28 cellular contexts compared by ENCODE assay signal in the genomic region with DNA sequence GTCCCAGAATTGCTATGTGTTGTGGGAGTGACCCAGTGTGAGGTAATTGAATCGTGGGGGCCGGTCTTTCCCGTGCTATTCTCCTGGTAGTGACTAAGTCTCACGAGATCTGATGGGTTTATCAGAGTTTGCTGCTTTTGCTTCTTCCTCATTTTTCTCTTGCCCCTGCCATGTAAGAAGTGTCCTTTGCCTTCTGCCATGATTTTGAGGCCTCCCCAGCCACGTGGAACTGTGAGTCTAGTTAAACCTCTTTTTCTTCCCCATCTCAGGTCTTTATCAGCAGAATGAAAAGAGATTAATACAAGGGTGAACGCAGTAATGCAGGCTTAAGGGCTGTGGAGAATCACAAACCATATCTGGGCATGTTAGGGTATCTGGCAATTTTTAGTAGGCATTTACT.
DNase-seq lines count a peak whose midpoint lies in the region; ATAC-seq and TF ChIP-seq lines count a peak whose summit lies in the region.
"Had no signal": no experiment of that assay in that cellular context is flagged by ENCODE, and none has a peak within 500 bp of the region (broad histone marks: within the 10 kb centered on the region; RNA-seq: fewer than 3 reads in every experiment).

No MANE protein-coding gene starts in this region.

- H3K4me3 ChIP-seq in LNCaP clone FGC (ENCODE audit: low read depth, low read length) (peak overlapping the region; percentile 46), testis (peak overlapping the region; percentile 12 to 39), neuronal stem cell (ENCODE audit: low read length in 2 of 2) (no peak overlapping the region), GM23338 (no peak overlapping the region)
- H3K4me3 ChIP-seq: A549; BLaER1 treated with 17β-estradiol and CSF1 and Interleukin-3, amounts not matched to agents 10 nM and 100 nM; GM12878 had no signal

- H3F3A ChIP-seq in GM23338 (replicated peaks; ENCODE audit: low read depth): no peaks in the 10 kb centered on the region

- ATAC-seq in GM23338: no peak
- no peak for ATAC-seq in activated T-helper 17 cell treated with anti-CD3 and anti-CD28 coated beads, Interleukin-2, amount 50 U/mL, for 72 hours (replicated peaks)
- ATAC-seq: A549, GM12878, HCT116, Panc1 had no signal

- H2AFZ ChIP-seq in neuronal stem cell (ENCODE audit: low read length) (no peak overlapping the region), GM23338 (no peak overlapping the region)

- TF ChIP-seq CTCF in LNCaP clone FGC (IDR thresholded peaks at IDR 0.05; ENCODE audit: control insufficient read depth, extremely low read depth, insufficient read depth): no peak
- TF ChIP-seq CTCF in testis (IDR thresholded peaks at IDR 0.05): no peak
- no peak for TF ChIP-seq CTCF in GM23338 (conservative IDR thresholded peaks at IDR 0.05; ENCODE audit: low read depth in 2 of 2)

- H2BK15ac ChIP-seq in neuronal stem cell (ENCODE audit: low read length): no peak overlapping the region

- no peak overlapping the region for H2AK5ac ChIP-seq in neuronal stem cell (ENCODE audit: low read depth, low read length)

- no peak overlapping the region for H3K4me2 ChIP-seq in neuronal stem cell (ENCODE audit: insufficient read depth, low read length, poor library complexity, severe bottlenecking)
- H3K4me2 ChIP-seq in GM23338: no peak overlapping the region
- H3K4me2 ChIP-seq: A549; BLaER1 treated with 17β-estradiol and CSF1 and Interleukin-3, amounts not matched to agents 10 nM and 100 nM had no signal

- WGBS in testis, 2 donors: 57 to 60% methylated on average over 6 of the region's 6 CpGs
- WGBS in neuronal stem cell (ENCODE audit: extremely low coverage in 2 of 2, insufficient read length in 2 of 2, insufficient replicate concordance in 1 of 2), 2 donors: no CpG with 5 or more reads among the region's 6 CpGs

- H3K4me1 ChIP-seq in testis (peaks cover 3% of the 10 kb centered on the region), neuronal stem cell (ENCODE audit: control insufficient read depth in 2 of 2, insufficient read depth in 1 of 2, low read depth in 1 of 2, low read length in 2 of 2) (no peaks in the 10 kb centered on the region), GM23338 (ENCODE audit: insufficient read depth) (no peaks in the 10 kb centered on the region)
- H3K4me1 ChIP-seq: A549; BLaER1 treated with 17β-estradiol and CSF1 and Interleukin-3, amounts not matched to agents 10 nM and 100 nM; Caco-2 had no signal

- H3K27ac Mint-ChIP-seq in GM23338: no peak overlapping the region
- no peak overlapping the region for H3K27ac Mint-ChIP-seq in activated T-helper 17 cell treated with anti-CD3 and anti-CD28 coated beads, Interleukin-2, amount 50 U/mL, for 72 hours
- H3K27ac Mint-ChIP-seq: CD4-positive, alpha-beta memory T cell; IgD-negative memory B cell had no signal

- peak; percentile 4 for DNase-seq in A172 (ENCODE audit: low spot score)
- DNase-seq in LNCaP clone FGC (ENCODE audit: low read depth): no peak
- DNase-seq in amniotic epithelial cell (ENCODE audit: low read depth): peak; percentile 9
- DNase-seq in testis: no peak
- no peak for DNase-seq in neuronal stem cell (ENCODE audit: low spot score)
- DNase-seq in GM23338 (ENCODE audit: low spot score): no peak
- DNase-seq: AML-193; Caco-2; CD4-positive, alpha-beta memory T cell; DMS 273 treated with DMSO at 0.1 percent for 48 hours; DMS79; EL; GDM1; NCI-H1105; NCI-H146; NCI-H1930; NCI-H2107; NCI-H446; NCI-H524 treated with DMSO at 0.1 percent for 48 hours; NCI-H774; SHP77 treated with DMSO at 0.1 percent for 48 hours had no signal

- H3K4me1 Mint-ChIP-seq in GM23338: no peaks in the 10 kb centered on the region
- H3K4me1 Mint-ChIP-seq in activated T-helper 17 cell treated with anti-CD3 and anti-CD28 coated beads, Interleukin-2, amount 50 U/mL, for 72 hours: no peaks in the 10 kb centered on the region
- H3K4me1 Mint-ChIP-seq: CD4-positive, alpha-beta memory T cell; IgD-negative memory B cell had no signal

- no peaks in the 10 kb centered on the region; the same call in 2 of the 3 replicates for H3K9me3 Mint-ChIP-seq in GM23338
- H3K9me3 Mint-ChIP-seq in activated T-helper 17 cell treated with anti-CD3 and anti-CD28 coated beads, Interleukin-2, amount 50 U/mL, for 72 hours: peaks cover under 1% of the 10 kb centered on the region

- H2BK12ac ChIP-seq in neuronal stem cell (ENCODE audit: low read length): no peak overlapping the region

- no peaks in the 10 kb centered on the region for H3K36me3 Mint-ChIP-seq in GM23338 (ENCODE audit: low read depth)
- H3K36me3 Mint-ChIP-seq in activated T-helper 17 cell treated with anti-CD3 and anti-CD28 coated beads, Interleukin-2, amount 50 U/mL, for 72 hours (ENCODE audit: low read depth): no peaks in the 10 kb centered on the region
- H3K36me3 Mint-ChIP-seq: CD4-positive, alpha-beta memory T cell; IgD-negative memory B cell had no signal

- H3K4me3 Mint-ChIP-seq in GM23338: no peak overlapping the region
- H3K4me3 Mint-ChIP-seq in activated T-helper 17 cell treated with anti-CD3 and anti-CD28 coated beads, Interleukin-2, amount 50 U/mL, for 72 hours: no peak overlapping the region
- H3K4me3 Mint-ChIP-seq: CD4-positive, alpha-beta memory T cell; IgD-negative memory B cell had no signal

- H2BK5ac ChIP-seq in neuronal stem cell (ENCODE audit: low read length): no peak overlapping the region

- H4K8ac ChIP-seq in neuronal stem cell (ENCODE audit: low read depth, low read length): no peak overlapping the region

- H3K18ac ChIP-seq in neuronal stem cell (ENCODE audit: low read length): no peak overlapping the region

- TF ChIP-seq POLR2A in testis (IDR thresholded peaks at IDR 0.05): no peak

- H4K20me1 ChIP-seq in GM23338 (replicated peaks; ENCODE audit: insufficient read depth): no peaks in the 10 kb centered on the region
- H4K20me1 ChIP-seq: BLaER1 treated with 17β-estradiol and CSF1 and Interleukin-3, amounts not matched to agents 10 nM and 100 nM had no signal

- H3K9ac ChIP-seq in neuronal stem cell (ENCODE audit: low read depth, low read length, poor library complexity): no peak overlapping the region
- H3K9ac ChIP-seq: BLaER1 treated with 17β-estradiol and CSF1 and Interleukin-3, amounts not matched to agents 10 nM and 100 nM had no signal

- H4K91ac ChIP-seq in neuronal stem cell (ENCODE audit: low read depth, low read length, poor library complexity): no peak overlapping the region

- no peaks in the 10 kb centered on the region for H3K9me2 ChIP-seq in GM23338 (ENCODE audit: insufficient read depth)

- no peaks in the 10 kb centered on the region for H3K79me2 ChIP-seq in GM23338 (replicated peaks; ENCODE audit: insufficient read depth)

- H3K23ac ChIP-seq in neuronal stem cell (ENCODE audit: low read depth, low read length, poor library complexity): no peak overlapping the region

- no peak overlapping the region for H3K4ac ChIP-seq in neuronal stem cell (ENCODE audit: low read length)

- no peaks in the 10 kb centered on the region for H3K79me1 ChIP-seq in neuronal stem cell (ENCODE audit: low read depth, low read length)

- H2BK120ac ChIP-seq in neuronal stem cell (ENCODE audit: low read depth, low read length): no peak overlapping the region

- H3K27me3 ChIP-seq in testis (no peaks in the 10 kb centered on the region), neuronal stem cell (ENCODE audit: control insufficient read depth in 3 of 3, insufficient read depth in 3 of 3, low read depth in 1 of 3, low read length in 3 of 3) (no peaks in the 10 kb centered on the region), GM23338 (ENCODE audit: insufficient read depth) (no peaks in the 10 kb centered on the region)
- H3K27me3 ChIP-seq: BLaER1 treated with 17β-estradiol and CSF1 and Interleukin-3, amounts not matched to agents 10 nM and 100 nM had no signal

- H3K27ac ChIP-seq in testis (no peak overlapping the region), neuronal stem cell (replicated peaks; ENCODE audit: low read length) (no peak overlapping the region), GM23338 (ENCODE audit: low read depth) (no peak overlapping the region)
- H3K27ac ChIP-seq: A549; BLaER1 treated with 17β-estradiol and CSF1 and Interleukin-3, amounts not matched to agents 10 nM and 100 nM had no signal

- H3K36me3 ChIP-seq in testis (ENCODE audit: low read depth, missing control alignments) (no peaks in the 10 kb centered on the region), neuronal stem cell (replicated peaks in 1 of 2; ENCODE audit: control insufficient read depth in 2 of 2, insufficient read depth in 2 of 2, low read length in 2 of 2) (peaks cover 0 to 9% of the 10 kb centered on the region in 2 donors), GM23338 (ENCODE audit: insufficient read depth) (no peaks in the 10 kb centered on the region)
- H3K36me3 ChIP-seq: BLaER1 treated with 17β-estradiol and CSF1 and Interleukin-3, amounts not matched to agents 10 nM and 100 nM had no signal

- intact Hi-C loops in testis (cut with DNase I; ENCODE audit: low total_unique reads): no loop called here

- H3K9me3 ChIP-seq in testis: no peaks in the 10 kb centered on the region
- H3K9me3 ChIP-seq in neuronal stem cell (replicated peaks in 1 of 2; ENCODE audit: control insufficient read depth in 2 of 2, insufficient read depth in 1 of 2, low read depth in 1 of 2, low read length in 2 of 2): peaks cover 0 to 25% of the 10 kb centered on the region in 2 donors
- H3K9me3 ChIP-seq: A549; BLaER1 treated with 17β-estradiol and CSF1 and Interleukin-3, amounts not matched to agents 10 nM and 100 nM; Caco-2 had no signal

- H3K14ac ChIP-seq in neuronal stem cell (ENCODE audit: low read length): no peak overlapping the region

- no peaks in the 10 kb centered on the region for H3K27me3 Mint-ChIP-seq in GM23338 (ENCODE audit: insufficient read depth, low read depth, poor library complexity)
- H3K27me3 Mint-ChIP-seq in activated T-helper 17 cell treated with anti-CD3 and anti-CD28 coated beads, Interleukin-2, amount 50 U/mL, for 72 hours: peaks cover 3% of the 10 kb centered on the region
- H3K27me3 Mint-ChIP-seq: CD4-positive, alpha-beta memory T cell; IgD-negative memory B cell had no signal

TF ChIP-seq in GM23338, 12 proteins besides CTCF, POLR2A, EP300 and RAD21:
- TF ChIP-seq STAT1 (IDR thresholded peaks at IDR 0.05; ENCODE audit: unreplicated experiment): no peak
- TF ChIP-seq POLR2AphosphoS5 (IDR thresholded peaks at IDR 0.05; ENCODE audit: low read depth): no peak
- no peak for TF ChIP-seq EZH2 (IDR thresholded peaks at IDR 0.05; ENCODE audit: low read depth, unreplicated experiment)

Comparison
In these comparisons a context has a peak if more than half of its experiments do, and no peak if none do; other contexts are left out.
1. DNase-seq: peak in A172 (single experiment) and amniotic epithelial cell (single experiment); none in LNCaP clone FGC (single experiment), testis (single experiment), neuronal stem cell (single experiment) and GM23338 (single experiment).
2. H3K4me3 ChIP-seq: peak in LNCaP clone FGC (single experiment) and testis (2 of 2); none in neuronal stem cell (0 of 2) and GM23338 (single experiment).